ENCODE assay signal across 8 cellular contexts in genomic region chr9:91758491-91758981, GRCh38.
DNase-seq lines count a peak whose midpoint lies in the region; ATAC-seq and TF ChIP-seq lines count a peak whose summit lies in the region.

No MANE protein-coding gene starts in this region.

- no peak overlapping the region for H3T11ph ChIP-seq in H9 (ENCODE audit: low read length)

- H3K23me2 ChIP-seq in H9 (ENCODE audit: insufficient read length, low read depth, low read length, poor library complexity, severe bottlenecking), result no peaks in the 10 kb centered on the region

- no peaks in the 10 kb centered on the region for H3K79me2 ChIP-seq in H9 (ENCODE audit: insufficient read depth, low read length)

- H3K27ac ChIP-seq in H9 (ENCODE audit: insufficient read length, low read depth, low read length) (no peak overlapping the region), uterus (no peak overlapping the region)

- peak; percentile 67 for DNase-seq in activated effector memory CD4-positive, alpha-beta T cell treated with anti-CD3 and anti-CD28 coated beads, Interleukin-2, amount 50 U/mL, for 16 hours
- DNase-seq in activated effector memory CD4-positive, alpha-beta T cell treated with Interleukin-2 at 50 U/mL for 16 hours, result no peak
- DNase-seq in H9 (peak; percentile 83), NB4 (ENCODE audit: low read depth) (peak; percentile 72), left kidney (ENCODE audit: low read depth, low spot score) (peak; percentile 78), uterus (no peak), pons (ENCODE audit: low spot score) (no peak)
- DNase-seq in activated naive CD8-positive, alpha-beta T cell treated with anti-CD3 and anti-CD28 coated beads, Interleukin-2, amount 50 U/mL, for 24 hours, result peak; percentile 58

- no peak overlapping the region for H2BK120ac ChIP-seq in H9 (ENCODE audit: low read depth, low read length, poor library complexity, severe bottlenecking)

- no peak overlapping the region for H2BK15ac ChIP-seq in H9 (ENCODE audit: low read depth, low read length)

- no peaks in the 10 kb centered on the region for H3K9me3 ChIP-seq in H9 (ENCODE audit: control insufficient read depth, low read depth, low read length)
- H3K9me3 ChIP-seq in uterus, result peaks cover 0 to 7% of the 10 kb centered on the region in 2 donors

- no peak overlapping the region for H3K56ac ChIP-seq in H9 (ENCODE audit: insufficient read length, low read depth, low read length)

- no peak overlapping the region for H3K4me2 ChIP-seq in H9 (ENCODE audit: insufficient read depth, insufficient read length, low read length)

- ATAC-seq in activated naive CD8-positive, alpha-beta T cell treated with anti-CD3 and anti-CD28 coated beads, Interleukin-2, amount 50 U/mL, for 24 hours, result peak; percentile 66

- H3K23ac ChIP-seq in H9 (ENCODE audit: insufficient read length, low read depth, low read length), result no peak overlapping the region

- no peaks in the 10 kb centered on the region for H3K36me3 ChIP-seq in uterus

- H3K4me1 ChIP-seq in H9 (ENCODE audit: insufficient read depth, low read length), result no peaks in the 10 kb centered on the region
- no peaks in the 10 kb centered on the region for H3K4me1 ChIP-seq in uterus

- no peak overlapping the region for H3K18ac ChIP-seq in H9 (ENCODE audit: insufficient read length, low read depth, low read length)

- no peak overlapping the region for H2AFZ ChIP-seq in H9 (ENCODE audit: low read length)

- peaks cover 0 to 5% of the 10 kb centered on the region in 2 experiments; a peak in 2 of 5 replicates for H3K9me3 Mint-ChIP-seq in H9
- no peaks in the 10 kb centered on the region for H3K9me3 Mint-ChIP-seq in activated naive CD8-positive, alpha-beta T cell treated with anti-CD3 and anti-CD28 coated beads, Interleukin-2, amount 50 U/mL, for 24 hours

- H4K20me1 ChIP-seq in H9 (ENCODE audit: control insufficient read depth, insufficient read depth, insufficient read length), result no peaks in the 10 kb centered on the region

- H2BK20ac ChIP-seq in H9 (ENCODE audit: low read depth, low read length, poor library complexity, severe bottlenecking), result no peak overlapping the region

- no peak overlapping the region for H3K9ac ChIP-seq in H9 (ENCODE audit: extremely low read depth, insufficient read length, low read length)

- intact Hi-C loops in uterus (cut with DNase I; ENCODE audit: low total_unique reads), result no loop called here

- no peak overlapping the region for H2AK5ac ChIP-seq in H9 (ENCODE audit: insufficient read length, low read length)

- H3K27me3 Mint-ChIP-seq in H9 (ENCODE audit: low read depth), result no peaks in the 10 kb centered on the region; the same call in none of the 2 replicates
- peaks cover 10% of the 10 kb centered on the region for H3K27me3 Mint-ChIP-seq in activated naive CD8-positive, alpha-beta T cell treated with anti-CD3 and anti-CD28 coated beads, Interleukin-2, amount 50 U/mL, for 24 hours

- no peaks in the 10 kb centered on the region for H3K27me3 ChIP-seq in H9 (ENCODE audit: insufficient read depth, low read length)
- H3K27me3 ChIP-seq in uterus, result no peaks in the 10 kb centered on the region

- H3K4me3 Mint-ChIP-seq in H9, result no peak overlapping the region
- H3K4me3 Mint-ChIP-seq in activated naive CD8-positive, alpha-beta T cell treated with anti-CD3 and anti-CD28 coated beads, Interleukin-2, amount 50 U/mL, for 24 hours, result no peak overlapping the region

- no CpG with 5 or more reads among the region's 5 CpGs for WGBS in H9 (ENCODE audit: extremely low coverage, insufficient read length, low lambda C conversion rate)

- H4K5ac ChIP-seq in H9 (ENCODE audit: insufficient read length, low read depth, low read length), result no peak overlapping the region

- no peak overlapping the region for H3K14ac ChIP-seq in H9 (ENCODE audit: insufficient read depth, low read length)

- peaks cover 9 to 14% of the 10 kb centered on the region in 2 experiments for H3K4me1 Mint-ChIP-seq in H9
- no peaks in the 10 kb centered on the region for H3K4me1 Mint-ChIP-seq in activated naive CD8-positive, alpha-beta T cell treated with anti-CD3 and anti-CD28 coated beads, Interleukin-2, amount 50 U/mL, for 24 hours

- no peak overlapping the region for H3K4ac ChIP-seq in H9 (ENCODE audit: low read depth, low read length)

- no peak overlapping the region for H3K27ac Mint-ChIP-seq in H9
- H3K27ac Mint-ChIP-seq in activated naive CD8-positive, alpha-beta T cell treated with anti-CD3 and anti-CD28 coated beads, Interleukin-2, amount 50 U/mL, for 24 hours, result no peak overlapping the region

- H2BK12ac ChIP-seq in H9 (ENCODE audit: insufficient read length, low read depth, low read length), result no peak overlapping the region

- peak; percentile 82 for TF ChIP-seq CTCF in H9 (conservative IDR thresholded peaks at IDR 0.05)
- peak; percentile 89 for TF ChIP-seq CTCF in NB4 (IDR thresholded peaks at IDR 0.05; ENCODE audit: low read depth, low read length)
- peak in 2 of 4 experiments; percentile 26 to 48 for TF ChIP-seq CTCF in uterus (IDR thresholded peaks at IDR 0.05)

- TF ChIP-seq POLR2A in NB4 (IDR thresholded peaks at IDR 0.05; ENCODE audit: extremely low read depth, insufficient read length) (no peak), uterus (IDR thresholded peaks at IDR 0.05) (no peak)

- H3K79me1 ChIP-seq in H9 (ENCODE audit: insufficient read depth, low read depth, low read length, poor library complexity, severe bottlenecking), result no peaks in the 10 kb centered on the region

- no peaks in the 10 kb centered on the region; a peak in 1 of 7 replicates for H3K36me3 Mint-ChIP-seq in H9 (ENCODE audit: insufficient read depth in 1 of 3, low read depth in 3 of 3)
- no peaks in the 10 kb centered on the region for H3K36me3 Mint-ChIP-seq in activated naive CD8-positive, alpha-beta T cell treated with anti-CD3 and anti-CD28 coated beads, Interleukin-2, amount 50 U/mL, for 24 hours (ENCODE audit: low read depth)

- H3K4me3 ChIP-seq in NB4 (ENCODE audit: low read depth, low read length), result no peak overlapping the region
- H3K4me3 ChIP-seq in uterus, result no peak overlapping the region

- no peak overlapping the region for H4K91ac ChIP-seq in H9 (ENCODE audit: insufficient read length, low read depth, low read length)

- H2BK5ac ChIP-seq in H9 (ENCODE audit: insufficient read length, low read length), result no peak overlapping the region

- no peak overlapping the region for H4K8ac ChIP-seq in H9 (replicated peaks; ENCODE audit: insufficient read length, low read depth, low read length)

Comparison
In these comparisons a context has a peak if more than half of its experiments do, and no peak if none do; other contexts are left out.
1. DNase-seq: peak in activated effector memory CD4-positive, alpha-beta T cell treated with anti-CD3 and anti-CD28 coated beads, Interleukin-2, amount 50 U/mL, for 16 hours (single experiment), H9 (single experiment), NB4 (single experiment), activated naive CD8-positive, alpha-beta T cell treated with anti-CD3 and anti-CD28 coated beads, Interleukin-2, amount 50 U/mL, for 24 hours (single experiment) and left kidney (single experiment); none in activated effector memory CD4-positive, alpha-beta T cell treated with Interleukin-2 at 50 U/mL for 16 hours (single experiment), uterus (0 of 2) and pons (single experiment).